ENCODE assay signal across 1 cellular context in the genomic region with DNA sequence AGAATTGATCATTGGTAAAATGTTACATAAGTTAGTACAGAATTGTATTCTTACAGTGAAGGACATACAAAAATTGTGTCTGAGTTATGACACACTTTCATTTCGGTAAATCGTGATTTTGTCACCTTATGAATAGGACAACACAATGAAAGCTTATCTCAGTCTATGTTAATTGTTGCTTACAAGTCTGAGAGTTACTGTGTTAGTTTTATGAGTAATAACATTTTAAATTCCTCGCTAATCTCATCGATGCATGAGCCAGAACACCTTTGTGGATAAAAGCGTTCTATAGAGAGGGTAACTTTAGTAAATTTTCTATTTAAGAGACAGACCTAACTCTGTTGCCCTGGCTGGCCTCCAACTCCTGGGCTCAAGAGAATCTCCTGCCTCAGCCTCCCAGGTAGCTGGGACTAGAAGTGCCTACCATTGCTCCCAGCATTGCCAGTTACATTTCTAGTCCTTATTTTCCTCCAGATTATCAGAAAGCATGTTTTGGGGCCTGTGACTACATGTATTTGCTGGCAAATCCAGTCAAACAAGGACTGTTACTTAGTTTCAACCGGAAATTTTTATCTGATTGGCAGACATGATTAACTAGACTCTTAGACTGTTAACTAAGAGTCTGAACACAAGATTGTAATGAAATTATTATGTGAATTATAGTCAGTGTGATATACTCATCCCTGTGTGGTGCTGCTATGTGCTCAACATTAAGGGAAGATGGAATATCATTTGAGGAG.
TF ChIP-seq lines count a peak whose summit lies in the region.

No MANE protein-coding gene starts in this region.

TF ChIP-seq in HEK293, 187 proteins besides CTCF, POLR2A, EP300 and RAD21 (continued from another document):
- TF ChIP-seq, protein P1, sequence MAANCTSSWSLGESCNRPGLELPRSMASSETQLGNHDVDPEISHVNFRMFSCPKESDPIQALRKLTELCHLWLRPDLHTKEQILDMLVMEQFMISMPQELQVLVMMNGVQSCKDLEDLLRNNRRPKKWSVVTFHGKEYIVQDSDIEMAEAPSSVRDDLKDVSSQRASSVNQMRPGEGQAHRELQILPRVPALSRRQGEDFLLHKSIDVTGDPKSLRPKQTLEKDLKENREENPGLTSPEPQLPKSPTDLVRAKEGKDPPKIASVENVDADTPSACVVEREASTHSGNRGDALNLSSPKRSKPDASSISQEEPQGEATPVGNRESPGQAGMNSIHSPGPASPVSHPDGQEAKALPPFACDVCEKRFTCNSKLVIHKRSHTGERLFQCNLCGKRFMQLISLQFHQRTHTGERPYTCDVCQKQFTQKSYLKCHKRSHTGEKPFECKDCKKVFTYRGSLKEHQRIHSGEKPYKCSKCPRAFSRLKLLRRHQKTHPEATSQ (tag by site-specific recombination; IDR thresholded peaks at IDR 0.05), result no peak
- TF ChIP-seq ZNF175 (tag by site-specific recombination; IDR thresholded peaks at IDR 0.05), result no peak
- 0 out of 2 replicates have a peak, but pooled peaks have one; percentile 14 for TF ChIP-seq ZNF600 (tag by site-specific recombination; IDR thresholded peaks at IDR 0.05)
- TF ChIP-seq ZNF777 (tag by site-specific recombination; IDR thresholded peaks at IDR 0.05; ENCODE audit: borderline replicate concordance), result no peak
- no peak for TF ChIP-seq ZNF211 (tag by site-specific recombination; IDR thresholded peaks at IDR 0.05; ENCODE audit: low read depth)
- TF ChIP-seq ZNF521 (tag by site-specific recombination; IDR thresholded peaks at IDR 0.05), result no peak
- TF ChIP-seq ZNF701 (tag by site-specific recombination; IDR thresholded peaks at IDR 0.05), result no peak
- TF ChIP-seq ZNF530 (tag by site-specific recombination; IDR thresholded peaks at IDR 0.05; ENCODE audit: low read depth), result no peak
- TF ChIP-seq, protein P2, sequence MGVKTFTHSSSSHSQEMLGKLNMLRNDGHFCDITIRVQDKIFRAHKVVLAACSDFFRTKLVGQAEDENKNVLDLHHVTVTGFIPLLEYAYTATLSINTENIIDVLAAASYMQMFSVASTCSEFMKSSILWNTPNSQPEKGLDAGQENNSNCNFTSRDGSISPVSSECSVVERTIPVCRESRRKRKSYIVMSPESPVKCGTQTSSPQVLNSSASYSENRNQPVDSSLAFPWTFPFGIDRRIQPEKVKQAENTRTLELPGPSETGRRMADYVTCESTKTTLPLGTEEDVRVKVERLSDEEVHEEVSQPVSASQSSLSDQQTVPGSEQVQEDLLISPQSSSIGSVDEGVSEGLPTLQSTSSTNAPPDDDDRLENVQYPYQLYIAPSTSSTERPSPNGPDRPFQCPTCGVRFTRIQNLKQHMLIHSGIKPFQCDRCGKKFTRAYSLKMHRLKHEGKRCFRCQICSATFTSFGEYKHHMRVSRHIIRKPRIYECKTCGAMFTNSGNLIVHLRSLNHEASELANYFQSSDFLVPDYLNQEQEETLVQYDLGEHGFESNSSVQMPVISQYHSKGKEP (tag by site-specific recombination; IDR thresholded peaks at IDR 0.05), result no peak
- TF ChIP-seq ZNF610 (tag by site-specific recombination; IDR thresholded peaks at IDR 0.05; ENCODE audit: borderline replicate concordance), result no peak
- TF ChIP-seq ZNF830 (tag by site-specific recombination; IDR thresholded peaks at IDR 0.05; ENCODE audit: low read depth), result no peak
- TF ChIP-seq ZNF23 (tag by site-specific recombination; IDR thresholded peaks at IDR 0.05; ENCODE audit: borderline replicate concordance), result no peak
- TF ChIP-seq ZNF155 (tag by site-specific recombination; IDR thresholded peaks at IDR 0.05), result no peak
- TF ChIP-seq, protein P3, sequence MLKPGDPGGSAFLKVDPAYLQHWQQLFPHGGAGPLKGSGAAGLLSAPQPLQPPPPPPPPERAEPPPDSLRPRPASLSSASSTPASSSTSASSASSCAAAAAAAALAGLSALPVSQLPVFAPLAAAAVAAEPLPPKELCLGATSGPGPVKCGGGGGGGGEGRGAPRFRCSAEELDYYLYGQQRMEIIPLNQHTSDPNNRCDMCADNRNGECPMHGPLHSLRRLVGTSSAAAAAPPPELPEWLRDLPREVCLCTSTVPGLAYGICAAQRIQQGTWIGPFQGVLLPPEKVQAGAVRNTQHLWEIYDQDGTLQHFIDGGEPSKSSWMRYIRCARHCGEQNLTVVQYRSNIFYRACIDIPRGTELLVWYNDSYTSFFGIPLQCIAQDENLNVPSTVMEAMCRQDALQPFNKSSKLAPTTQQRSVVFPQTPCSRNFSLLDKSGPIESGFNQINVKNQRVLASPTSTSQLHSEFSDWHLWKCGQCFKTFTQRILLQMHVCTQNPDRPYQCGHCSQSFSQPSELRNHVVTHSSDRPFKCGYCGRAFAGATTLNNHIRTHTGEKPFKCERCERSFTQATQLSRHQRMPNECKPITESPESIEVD (tag by site-specific recombination; IDR thresholded peaks at IDR 0.05), result peak; percentile 72
- peak; percentile 41; the same call in 1 of the 2 replicates for TF ChIP-seq SP7 (tag by site-specific recombination; IDR thresholded peaks at IDR 0.05)
- TF ChIP-seq ZSCAN16 (tag by site-specific recombination; IDR thresholded peaks at IDR 0.05), result no peak
